In genomic region chr9:131695366-131696162, GRCh38 we compare ENCODE assay signal across 23 cellular contexts. TPM values are rescaled to one million over a fixed set of nuclear protein-coding genes. Genes with fewer than 3 reads are reported as not detected.
DNase-seq lines count a peak whose midpoint lies in the region; ATAC-seq lines count a peak whose summit lies in the region.
"Had no signal": no experiment of that assay in that cellular context is flagged by ENCODE, and none has a peak within 500 bp of the region (broad histone marks: within the 10 kb centered on the region; RNA-seq: fewer than 3 reads in every experiment).

No MANE protein-coding gene starts in this region.

- H3K14ac ChIP-seq in neuronal stem cell (ENCODE audit: low read length): no peak overlapping the region

- H3K4me3 ChIP-seq in CD4-positive, alpha-beta memory T cell (ENCODE audit: low read length in 2 of 2): no peak overlapping the region
- no peak overlapping the region for H3K4me3 ChIP-seq in neuronal stem cell (ENCODE audit: low read length in 2 of 2)
- H3K4me3 ChIP-seq: esophagus muscularis mucosa, GM12878, lung had no signal

- H3K4ac ChIP-seq in neuronal stem cell (ENCODE audit: low read length): no peak overlapping the region

- no peak overlapping the region for H2BK5ac ChIP-seq in neuronal stem cell (ENCODE audit: low read length)

- H2AFZ ChIP-seq in neuronal stem cell (ENCODE audit: low read length): no peak overlapping the region
- H2AFZ ChIP-seq: parathyroid adenoma had no signal

- DNase-seq in CD4-positive, alpha-beta memory T cell: no peak
- DNase-seq in effector memory CD8-positive, alpha-beta T cell: no peak
- DNase-seq in neuronal stem cell (ENCODE audit: low spot score): no peak
- DNase-seq in stimulated activated CD4-positive, alpha-beta T cell treated with anti-CD3 and anti-CD28 coated beads, Interleukin-4, amount 100 ng/mL, for 4 hours: no peak
- DNase-seq in NCI-H2029 (lab: John Stamatoyannopoulos, UW): no peak
- DNase-seq in stimulated activated naive CD8-positive, alpha-beta T cell treated with anti-CD3 and anti-CD28 coated beads, Interleukin-15, amount 100 ng/mL, for 72 hours: no peak
- DNase-seq: activated CD4-positive, alpha-beta T cell treated with anti-CD3 and anti-CD28 coated beads for 1 hour; activated T-cell treated with anti-CD3 and anti-CD28 coated beads, Interleukin-2, amount 50 U/mL, for 24 hours; aorta; central memory CD4-positive, alpha-beta T cell; DMS79; effector CD4-positive, alpha-beta T cell; Kasumi-1; NCI-H2029 treated with DMSO at 0.1 percent for 48 hours; NCI-H345; NCI-H82 had no signal

- H3K18ac ChIP-seq in neuronal stem cell (ENCODE audit: low read length): peak overlapping the region; percentile 22

- peaks cover 0 to 2% (median 0%) of the 10 kb centered on the region in 8 donors for H3K9me3 Mint-ChIP-seq in CD4-positive, alpha-beta memory T cell
- no peaks in the 10 kb centered on the region for H3K9me3 Mint-ChIP-seq in IgD-negative memory B cell
- no peaks in the 10 kb centered on the region for H3K9me3 Mint-ChIP-seq in effector memory CD8-positive, alpha-beta T cell
- no peaks in the 10 kb centered on the region for H3K9me3 Mint-ChIP-seq in stimulated activated naive CD8-positive, alpha-beta T cell treated with anti-CD3 and anti-CD28 coated beads, Interleukin-15, amount 100 ng/mL, for 72 hours
- H3K9me3 Mint-ChIP-seq: activated naive CD4-positive, alpha-beta T cell treated with anti-CD3 and anti-CD28 coated beads, Interleukin-2, amount 50 U/mL, for 24 hours; activated T-cell treated with anti-CD3 and anti-CD28 coated beads, Interleukin-2, amount 50 U/mL, for 24 hours had no signal

- H3K4me2 ChIP-seq in neuronal stem cell (ENCODE audit: insufficient read depth, low read length, poor library complexity, severe bottlenecking): no peak overlapping the region

- no peaks in the 10 kb centered on the region for H3K27me3 ChIP-seq in CD4-positive, alpha-beta memory T cell (ENCODE audit: insufficient read depth, low read length)
- no peaks in the 10 kb centered on the region for H3K27me3 ChIP-seq in neuronal stem cell (ENCODE audit: control insufficient read depth in 3 of 3, insufficient read depth in 3 of 3, low read depth in 1 of 3, low read length in 3 of 3)
- H3K27me3 ChIP-seq: esophagus muscularis mucosa had no signal

- no peaks in the 10 kb centered on the region for H3K36me3 ChIP-seq in CD4-positive, alpha-beta memory T cell (ENCODE audit: insufficient read depth, low read length)
- no peaks in the 10 kb centered on the region for H3K36me3 ChIP-seq in neuronal stem cell (replicated peaks in 1 of 2; ENCODE audit: control insufficient read depth in 2 of 2, insufficient read depth in 2 of 2, low read length in 2 of 2)
- H3K36me3 ChIP-seq: esophagus muscularis mucosa had no signal

- peaks cover 2% of the 10 kb centered on the region for H3K79me1 ChIP-seq in neuronal stem cell (ENCODE audit: low read depth, low read length)

- intact Hi-C loops in CD4-positive, alpha-beta memory T cell (cut with micrococcal nuclease): no loop called here

- no peak overlapping the region for H4K8ac ChIP-seq in neuronal stem cell (ENCODE audit: low read depth, low read length)

- WGBS in neuronal stem cell (ENCODE audit: extremely low coverage in 2 of 2, insufficient read length in 2 of 2, insufficient replicate concordance in 1 of 2), 2 donors: no CpG with 5 or more reads among the region's 9 CpGs

- no peak overlapping the region for H2AK5ac ChIP-seq in neuronal stem cell (ENCODE audit: low read depth, low read length)

- no peaks in the 10 kb centered on the region for H3K27me3 Mint-ChIP-seq in CD4-positive, alpha-beta memory T cell
- H3K27me3 Mint-ChIP-seq in IgD-negative memory B cell: no peaks in the 10 kb centered on the region
- no peaks in the 10 kb centered on the region for H3K27me3 Mint-ChIP-seq in effector memory CD8-positive, alpha-beta T cell
- no peaks in the 10 kb centered on the region for H3K27me3 Mint-ChIP-seq in stimulated activated naive CD8-positive, alpha-beta T cell treated with anti-CD3 and anti-CD28 coated beads, Interleukin-15, amount 100 ng/mL, for 72 hours
- H3K27me3 Mint-ChIP-seq: activated naive CD4-positive, alpha-beta T cell treated with anti-CD3 and anti-CD28 coated beads, Interleukin-2, amount 50 U/mL, for 24 hours; activated T-cell treated with anti-CD3 and anti-CD28 coated beads, Interleukin-2, amount 50 U/mL, for 24 hours had no signal

- peaks cover 4 to 6% of the 10 kb centered on the region in 2 donors for H3K36me3 Mint-ChIP-seq in CD4-positive, alpha-beta memory T cell
- peaks cover 3% of the 10 kb centered on the region for H3K36me3 Mint-ChIP-seq in IgD-negative memory B cell
- peaks cover 14% of the 10 kb centered on the region for H3K36me3 Mint-ChIP-seq in effector memory CD8-positive, alpha-beta T cell (ENCODE audit: insufficient read depth)

- POLR2A ChIA-PET in CD4-positive, alpha-beta memory T cell (lab: Charles Lee; ENCODE audit: partially characterized antibody): interaction anchor here (0.6 to 4.1 kb wide), 5 partner anchors 14 to 37 kb away, joined by 4 to 31 read pairs (median 8); no protein-coding TSS in a partner anchor

- no peak overlapping the region for H2BK120ac ChIP-seq in neuronal stem cell (ENCODE audit: low read depth, low read length)

- H3K9ac ChIP-seq in neuronal stem cell (ENCODE audit: low read depth, low read length, poor library complexity): no peak overlapping the region
- H3K9ac ChIP-seq: parathyroid adenoma had no signal

- no peak overlapping the region for H2BK12ac ChIP-seq in neuronal stem cell (ENCODE audit: low read length)

- H4K91ac ChIP-seq in neuronal stem cell (ENCODE audit: low read depth, low read length, poor library complexity): no peak overlapping the region

- H3K9me3 ChIP-seq in CD4-positive, alpha-beta memory T cell (ENCODE audit: control insufficient read depth in 1 of 2, low read length in 2 of 2): no peaks in the 10 kb centered on the region
- no peaks in the 10 kb centered on the region for H3K9me3 ChIP-seq in neuronal stem cell (replicated peaks in 1 of 2; ENCODE audit: control insufficient read depth in 2 of 2, insufficient read depth in 1 of 2, low read depth in 1 of 2, low read length in 2 of 2)
- H3K9me3 ChIP-seq: esophagus muscularis mucosa had no signal

- peaks cover 90% of the 10 kb centered on the region for H3K4me1 ChIP-seq in CD4-positive, alpha-beta memory T cell (ENCODE audit: insufficient read depth, low read length)
- H3K4me1 ChIP-seq in neuronal stem cell (ENCODE audit: control insufficient read depth in 2 of 2, insufficient read depth in 1 of 2, low read depth in 1 of 2, low read length in 2 of 2): peaks cover 15 to 16% of the 10 kb centered on the region in 2 donors

- peaks cover 83 to 100% (median 93%) of the 10 kb centered on the region in 4 donors for H3K4me1 Mint-ChIP-seq in CD4-positive, alpha-beta memory T cell
- peaks cover 71 to 81% (median 77%) of the 10 kb centered on the region in 3 donors for H3K4me1 Mint-ChIP-seq in IgD-negative memory B cell
- H3K4me1 Mint-ChIP-seq in effector memory CD8-positive, alpha-beta T cell (ENCODE audit: low read depth in 2 of 2): peaks cover 81 to 83% of the 10 kb centered on the region in 2 donors
- peaks cover 89% of the 10 kb centered on the region for H3K4me1 Mint-ChIP-seq in stimulated activated naive CD8-positive, alpha-beta T cell treated with anti-CD3 and anti-CD28 coated beads, Interleukin-15, amount 100 ng/mL, for 72 hours

- no peak overlapping the region for H3K27ac ChIP-seq in CD4-positive, alpha-beta memory T cell (ENCODE audit: low read depth, low read length)
- no peak overlapping the region for H3K27ac ChIP-seq in neuronal stem cell (replicated peaks; ENCODE audit: low read length)
- H3K27ac ChIP-seq: esophagus muscularis mucosa, parathyroid adenoma had no signal

- CTCF ChIA-PET in CD4-positive, alpha-beta memory T cell (lab: Charles Lee; ENCODE audit: partially characterized antibody): interaction anchor here (0.7 to 2.5 kb wide), 9 partner anchors 15 to 557 kb away, joined by 3 to 12 read pairs (median 3); no protein-coding TSS in a partner anchor

- H3K23ac ChIP-seq in neuronal stem cell (ENCODE audit: low read depth, low read length, poor library complexity): no peak overlapping the region

- no peak overlapping the region for H2BK15ac ChIP-seq in neuronal stem cell (ENCODE audit: low read length)

- ATAC-seq in effector memory CD8-positive, alpha-beta T cell (replicated peaks): no peak
- ATAC-seq in stimulated activated naive CD8-positive, alpha-beta T cell treated with anti-CD3 and anti-CD28 coated beads, Interleukin-15, amount 100 ng/mL, for 72 hours: no peak
- ATAC-seq: GM12878, sciatic nerve had no signal

- peak overlapping the region in 3 of 8 donors; percentile 7 to 41 (median 11) for H3K4me3 Mint-ChIP-seq in CD4-positive, alpha-beta memory T cell
- peak overlapping the region in 1 of 4 donors; percentile 54 for H3K4me3 Mint-ChIP-seq in IgD-negative memory B cell
- peak overlapping the region; percentile 15 for H3K4me3 Mint-ChIP-seq in effector memory CD8-positive, alpha-beta T cell
- no peak overlapping the region for H3K4me3 Mint-ChIP-seq in stimulated activated naive CD8-positive, alpha-beta T cell treated with anti-CD3 and anti-CD28 coated beads, Interleukin-15, amount 100 ng/mL, for 72 hours
- H3K4me3 Mint-ChIP-seq: activated naive CD4-positive, alpha-beta T cell treated with anti-CD3 and anti-CD28 coated beads, Interleukin-2, amount 50 U/mL, for 24 hours; activated T-cell treated with anti-CD3 and anti-CD28 coated beads, Interleukin-2, amount 50 U/mL, for 24 hours had no signal

- peak overlapping the region in 6 of 7 donors; percentile 43 to 77 (median 68) for H3K27ac Mint-ChIP-seq in CD4-positive, alpha-beta memory T cell
- peak overlapping the region in 2 of 3 donors; percentile 31 to 87 for H3K27ac Mint-ChIP-seq in IgD-negative memory B cell
- H3K27ac Mint-ChIP-seq in effector memory CD8-positive, alpha-beta T cell: peak overlapping the region; percentile 10 to 88
- no peak overlapping the region for H3K27ac Mint-ChIP-seq in stimulated activated naive CD8-positive, alpha-beta T cell treated with anti-CD3 and anti-CD28 coated beads, Interleukin-15, amount 100 ng/mL, for 72 hours
- H3K27ac Mint-ChIP-seq: activated naive CD4-positive, alpha-beta T cell treated with anti-CD3 and anti-CD28 coated beads, Interleukin-2, amount 50 U/mL, for 24 hours; activated T-cell treated with anti-CD3 and anti-CD28 coated beads, Interleukin-2, amount 50 U/mL, for 24 hours had no signal

RNA-seq across cellular contexts. Expression of gene RAPGEF1, which starts 44.3 kb away (rescaled TPM):
- total RNA-seq in CD4-positive, alpha-beta memory T cell: 100 to 1,000 TPM; 129 to 149 TPM
- polyA plus RNA-seq in CD4-positive, alpha-beta memory T cell: 10 to 100 TPM in 1 of 2 donors, 1 to 10 TPM in 1; 1.5 to 23.0 TPM
- 40.8 TPM for polyA plus RNA-seq in IgD-negative memory B cell
- 34.5 TPM for polyA plus RNA-seq in neuronal stem cell (2013, experiment 1 of 2)
- 33.7 TPM for polyA plus RNA-seq in neuronal stem cell (2013, experiment 2 of 2)

Comparison
In these comparisons a context has a peak if more than half of its experiments do, and no peak if none do; other contexts are left out.
1. H3K27ac Mint-ChIP-seq: peak in CD4-positive, alpha-beta memory T cell (6 of 7), IgD-negative memory B cell (2 of 3) and effector memory CD8-positive, alpha-beta T cell (2 of 2); none in stimulated activated naive CD8-positive, alpha-beta T cell treated with anti-CD3 and anti-CD28 coated beads, Interleukin-15, amount 100 ng/mL, for 72 hours (0 of 2).
2. H3K4me3 Mint-ChIP-seq: peak in effector memory CD8-positive, alpha-beta T cell (2 of 2); none in stimulated activated naive CD8-positive, alpha-beta T cell treated with anti-CD3 and anti-CD28 coated beads, Interleukin-15, amount 100 ng/mL, for 72 hours (0 of 2).